ENCODE assay signal across 22 cellular contexts in genomic region chr3:21888656-21889055, GRCh38.
A peak's percentile ranks its signal among the peaks of the same experiment; 100 is the strongest.
DNase-seq lines count a peak whose midpoint lies in the region; ATAC-seq lines count a peak whose summit lies in the region.
"Had no signal": no experiment of that assay in that cellular context is flagged by ENCODE, and none has a peak within 500 bp of the region (broad histone marks: within the 10 kb centered on the region; RNA-seq: fewer than 3 reads in every experiment).

No MANE protein-coding gene starts in this region.

- H3K27me3 ChIP-seq in neuronal stem cell (ENCODE audit: control insufficient read depth in 3 of 3, insufficient read depth in 3 of 3, low read depth in 1 of 3, low read length in 3 of 3) = no peaks in the 10 kb centered on the region
- H3K27me3 ChIP-seq: BE2C; BLaER1 treated with 17β-estradiol and CSF1 and Interleukin-3, amounts not matched to agents 10 nM and 100 nM had no signal

- H2BK15ac ChIP-seq in neuronal stem cell (ENCODE audit: low read length) = no peak overlapping the region

- H3K27ac ChIP-seq in neuronal stem cell (replicated peaks; ENCODE audit: low read length) = no peak overlapping the region
- H3K27ac ChIP-seq: A549; BLaER1 treated with 17β-estradiol and CSF1 and Interleukin-3, amounts not matched to agents 10 nM and 100 nM had no signal

- no peak overlapping the region for H2BK5ac ChIP-seq in neuronal stem cell (ENCODE audit: low read length)

- no peak overlapping the region for H3K4me2 ChIP-seq in neuronal stem cell (ENCODE audit: insufficient read depth, low read length, poor library complexity, severe bottlenecking)
- H3K4me2 ChIP-seq: A549; BLaER1 treated with 17β-estradiol and CSF1 and Interleukin-3, amounts not matched to agents 10 nM and 100 nM; GM23338 had no signal

- no peak overlapping the region for H3K4me3 ChIP-seq in neuronal stem cell (ENCODE audit: low read length in 2 of 2)
- H3K4me3 ChIP-seq: A549; BLaER1 treated with 17β-estradiol and CSF1 and Interleukin-3, amounts not matched to agents 10 nM and 100 nM; GM12878; GM23338 had no signal

- H4K8ac ChIP-seq in neuronal stem cell (ENCODE audit: low read depth, low read length) = no peak overlapping the region

- no peak overlapping the region for H4K91ac ChIP-seq in neuronal stem cell (ENCODE audit: low read depth, low read length, poor library complexity)

- ATAC-seq in GM21717 (IDR thresholded peaks at IDR 0.05; ENCODE audit: unreplicated experiment) = no peak
- ATAC-seq: A549, GM12878, GM23338, HCT116 had no signal

- H3K14ac ChIP-seq in neuronal stem cell (ENCODE audit: low read length) = no peak overlapping the region

- no peak overlapping the region for H3K18ac ChIP-seq in neuronal stem cell (ENCODE audit: low read length)

- H3K79me1 ChIP-seq in neuronal stem cell (ENCODE audit: low read depth, low read length) = no peaks in the 10 kb centered on the region

- no peaks in the 10 kb centered on the region for H3K9me3 ChIP-seq in neuronal stem cell (replicated peaks in 1 of 2; ENCODE audit: control insufficient read depth in 2 of 2, insufficient read depth in 1 of 2, low read depth in 1 of 2, low read length in 2 of 2)
- H3K9me3 ChIP-seq: A549; BE2C; BLaER1 treated with 17β-estradiol and CSF1 and Interleukin-3, amounts not matched to agents 10 nM and 100 nM had no signal

- DNase-seq in NCI-H524 (lab: John Stamatoyannopoulos, UW) = peak; percentile 2 to 9
- DNase-seq in NCI-H524 treated with DMSO at 0.1 percent for 48 hours (lab: John Stamatoyannopoulos, UW) = no peak
- DNase-seq in cerebellar cortex (ENCODE audit: low spot score) = peak; percentile 87
- DNase-seq in neuronal stem cell (ENCODE audit: low spot score) = no peak
- no peak for DNase-seq in activated gamma-delta T cell treated with Interleukin-2 at 50 U/mL for 16 hours
- DNase-seq in NCI-H82 (lab: John Stamatoyannopoulos, UW) = no peak
- DNase-seq: 8988T; ACHN; AML-193; BE2C; CD4-positive, alpha-beta T cell; CD8-positive, alpha-beta memory T cell; DMS153; DND-41; GDM1; H9 had no signal

- H3K4me1 ChIP-seq in neuronal stem cell (ENCODE audit: control insufficient read depth in 2 of 2, insufficient read depth in 1 of 2, low read depth in 1 of 2, low read length in 2 of 2) = no peaks in the 10 kb centered on the region
- H3K4me1 ChIP-seq: A549; BE2C; BLaER1 treated with 17β-estradiol and CSF1 and Interleukin-3, amounts not matched to agents 10 nM and 100 nM had no signal

- no peak overlapping the region for H2BK12ac ChIP-seq in neuronal stem cell (ENCODE audit: low read length)

- H2BK120ac ChIP-seq in neuronal stem cell (ENCODE audit: low read depth, low read length) = no peak overlapping the region

- H3K4ac ChIP-seq in neuronal stem cell (ENCODE audit: low read length) = no peak overlapping the region

- peak overlapping the region; percentile 3 for H2AFZ ChIP-seq in neuronal stem cell (ENCODE audit: low read length)
- H2AFZ ChIP-seq: GM23338 had no signal

- H3K36me3 ChIP-seq in neuronal stem cell (replicated peaks in 1 of 2; ENCODE audit: control insufficient read depth in 2 of 2, insufficient read depth in 2 of 2, low read length in 2 of 2) = no peaks in the 10 kb centered on the region
- H3K36me3 ChIP-seq: BE2C; BLaER1 treated with 17β-estradiol and CSF1 and Interleukin-3, amounts not matched to agents 10 nM and 100 nM had no signal

- no peak overlapping the region for H3K9ac ChIP-seq in neuronal stem cell (ENCODE audit: low read depth, low read length, poor library complexity)
- H3K9ac ChIP-seq: BLaER1 treated with 17β-estradiol and CSF1 and Interleukin-3, amounts not matched to agents 10 nM and 100 nM had no signal

- no peak overlapping the region for H3K23ac ChIP-seq in neuronal stem cell (ENCODE audit: low read depth, low read length, poor library complexity)

- no peak overlapping the region for H2AK5ac ChIP-seq in neuronal stem cell (ENCODE audit: low read depth, low read length)

- WGBS in neuronal stem cell (ENCODE audit: extremely low coverage in 2 of 2, insufficient read length in 2 of 2, insufficient replicate concordance in 1 of 2), 2 donors = no CpG with 5 or more reads among the region's 2 CpGs

Comparison
In these comparisons a context has a peak if more than half of its experiments do, and no peak if none do; other contexts are left out.
1. DNase-seq: peak in NCI-H524 (2 of 2) and cerebellar cortex (single experiment); none in NCI-H524 treated with DMSO at 0.1 percent for 48 hours (single experiment), neuronal stem cell (single experiment), activated gamma-delta T cell treated with Interleukin-2 at 50 U/mL for 16 hours (single experiment) and NCI-H82 (single experiment).